14 cellular contexts compared by ENCODE assay signal in genomic region chr10:24851595-24851994, GRCh38.
DNase-seq lines count a peak whose midpoint lies in the region; ATAC-seq and TF ChIP-seq lines count a peak whose summit lies in the region.
"Had no signal": no experiment of that assay in that cellular context is flagged by ENCODE, and none has a peak within 500 bp of the region (broad histone marks: within the 10 kb centered on the region; RNA-seq: fewer than 3 reads in every experiment).

No MANE protein-coding gene starts in this region.

- peak in 2 of 3 donors; percentile 8 to 23 for DNase-seq in CD4-positive, CD25-positive, alpha-beta regulatory T cell
- peak; percentile 93 for DNase-seq in NCI-H146 treated with DMSO at 0.1 percent for 48 hours (lab: John Stamatoyannopoulos, UW; ENCODE audit: unreplicated experiment)
- peak in 1 of 2 donors; percentile 41 for DNase-seq in left lung
- DNase-seq in KBM-7, result no peak
- DNase-seq: activated CD4-positive, alpha-beta T cell treated with anti-CD3 and anti-CD28 coated beads for 36 hours; amniotic stem cell; foreskin melanocyte; mesendoderm; Right ventricle myocardium superior had no signal

- H3K4me1 Mint-ChIP-seq in CD4-positive, CD25-positive, alpha-beta regulatory T cell, result peaks cover 0 to 7% (median 4%) of the 10 kb centered on the region in 4 donors

- peak; percentile 14 to 58 for ATAC-seq in CD4-positive, CD25-positive, alpha-beta regulatory T cell (ENCODE audit: low read depth in 2 of 2)
- peak; percentile 89 for ATAC-seq in left lung
- no peak for ATAC-seq in GM18870 (IDR thresholded peaks at IDR 0.05; ENCODE audit: unreplicated experiment)
- ATAC-seq in HG03280 (IDR thresholded peaks at IDR 0.05; ENCODE audit: unreplicated experiment), result no peak
- no peak for ATAC-seq in HG02610 (IDR thresholded peaks at IDR 0.05; ENCODE audit: unreplicated experiment)
- ATAC-seq: activated CD4-positive, alpha-beta T cell treated with anti-CD3 and anti-CD28 coated beads for 36 hours; K562 had no signal

- H3K9me3 ChIP-seq in CD4-positive, CD25-positive, alpha-beta regulatory T cell (ENCODE audit: control insufficient read depth in 2 of 2, low read length in 2 of 2), result no peaks in the 10 kb centered on the region
- no peaks in the 10 kb centered on the region for H3K9me3 ChIP-seq in left lung

- no peaks in the 10 kb centered on the region for H3K9me3 Mint-ChIP-seq in CD4-positive, CD25-positive, alpha-beta regulatory T cell

- H3K27me3 ChIP-seq in CD4-positive, CD25-positive, alpha-beta regulatory T cell (ENCODE audit: control insufficient read depth, insufficient read depth, low read length), result no peaks in the 10 kb centered on the region
- no peaks in the 10 kb centered on the region for H3K27me3 ChIP-seq in left lung

- intact Hi-C loops in left lung (cut with DNase I), result no loop called here

- H3K27me3 Mint-ChIP-seq in CD4-positive, CD25-positive, alpha-beta regulatory T cell, result peaks cover 19% of the 10 kb centered on the region
- H3K27me3 Mint-ChIP-seq: activated CD4-positive, alpha-beta T cell treated with anti-CD3 and anti-CD28 coated beads for 36 hours had no signal

- H3K4me3 Mint-ChIP-seq in CD4-positive, CD25-positive, alpha-beta regulatory T cell, result peak overlapping the region in 2 of 4 donors; percentile 31 to 64
- H3K4me3 Mint-ChIP-seq: activated CD4-positive, alpha-beta T cell treated with anti-CD3 and anti-CD28 coated beads for 36 hours had no signal

- H3K27ac Mint-ChIP-seq in CD4-positive, CD25-positive, alpha-beta regulatory T cell, result peak overlapping the region in 1 of 3 donors; percentile 89
- H3K27ac Mint-ChIP-seq: activated CD4-positive, alpha-beta T cell treated with anti-CD3 and anti-CD28 coated beads for 36 hours had no signal

- H3K36me3 ChIP-seq in CD4-positive, CD25-positive, alpha-beta regulatory T cell (ENCODE audit: control insufficient read depth, insufficient read depth, low read length), result no peaks in the 10 kb centered on the region
- H3K36me3 ChIP-seq in left lung, result no peaks in the 10 kb centered on the region

- no peak for TF ChIP-seq CTCF in left lung (IDR thresholded peaks at IDR 0.05)

- no peak overlapping the region for H3K27ac ChIP-seq in CD4-positive, CD25-positive, alpha-beta regulatory T cell (ENCODE audit: insufficient read depth, low read length, poor library complexity, severe bottlenecking)
- H3K27ac ChIP-seq in angular gyrus (ENCODE audit: low read depth, low read length) (peak overlapping the region; percentile 5), left lung (peak overlapping the region in 1 of 2 donors; percentile 18)

- no peaks in the 10 kb centered on the region for H3K4me1 ChIP-seq in CD4-positive, CD25-positive, alpha-beta regulatory T cell (ENCODE audit: control insufficient read depth, insufficient read depth, low read length, poor library complexity, severe bottlenecking)
- no peaks in the 10 kb centered on the region for H3K4me1 ChIP-seq in left lung

- no peaks in the 10 kb centered on the region for H3K36me3 Mint-ChIP-seq in CD4-positive, CD25-positive, alpha-beta regulatory T cell

- in situ Hi-C loops in KBM-7 (cut with MboI; ENCODE audit: low pct_unique_long_range_greater_than_20kb, low sequenced_read_pairs), result no loop called here

- no peak overlapping the region for H3K4me3 ChIP-seq in CD4-positive, CD25-positive, alpha-beta regulatory T cell (ENCODE audit: low read depth, low read length)
- H3K4me3 ChIP-seq in left lung, result no peak overlapping the region
- H3K4me3 ChIP-seq: K562 had no signal

Comparison
In these comparisons a context has a peak if more than half of its experiments do, and no peak if none do; other contexts are left out.
1. ATAC-seq: peak in CD4-positive, CD25-positive, alpha-beta regulatory T cell (2 of 2) and left lung (single experiment); none in GM18870 (single experiment), HG03280 (single experiment) and HG02610 (single experiment).